1 cellular context compared by ENCODE assay signal in genomic region chr6:21616005-21616404, GRCh38.
A peak's percentile ranks its signal among the peaks of the same experiment; 100 is the strongest.
TF ChIP-seq lines count a peak whose summit lies in the region.

No MANE protein-coding gene starts in this region.

TF ChIP-seq in endothelial cell of umbilical vein, 7 proteins besides CTCF, POLR2A, EP300 and RAD21:
- TF ChIP-seq FOS (IDR thresholded peaks at IDR 0.05; ENCODE audit: borderline replicate concordance, insufficient read depth, low read length) (peak; percentile 75), POLR2AphosphoS5 (IDR thresholded peaks at IDR 0.05; ENCODE audit: insufficient read depth, low read depth, low read length) (peak; percentile 81), GATA2 (IDR thresholded peaks at IDR 0.05; ENCODE audit: insufficient read depth, insufficient read length, low read depth, low read length) (peak; percentile 99), MYC (IDR thresholded peaks at IDR 0.05; ENCODE audit: low read depth, low read length) (peak; percentile 59), EZH2 (IDR thresholded peaks at IDR 0.05; ENCODE audit: borderline replicate concordance, low read depth, low read length, severe bottlenecking) (no peak), MAX (IDR thresholded peaks at IDR 0.05; ENCODE audit: insufficient read depth, insufficient read length) (no peak), JUN (IDR thresholded peaks at IDR 0.05; ENCODE audit: borderline replicate concordance, insufficient read depth, insufficient read length, low read depth) (peak; percentile 13)
